Comparison of ENCODE assay signal across 1 cellular context in genomic region chr2:85327757-85328617, GRCh38.
TF ChIP-seq lines count a peak whose summit lies in the region.

TGOLN2 (minus strand) TSS chr2:85327989; CDS start chr2:85327962, 27 bp downstream.

TF ChIP-seq in WTC11, 78 proteins besides CTCF, POLR2A, EP300 and RAD21 (continued from another document):
- TF ChIP-seq, protein P1, sequence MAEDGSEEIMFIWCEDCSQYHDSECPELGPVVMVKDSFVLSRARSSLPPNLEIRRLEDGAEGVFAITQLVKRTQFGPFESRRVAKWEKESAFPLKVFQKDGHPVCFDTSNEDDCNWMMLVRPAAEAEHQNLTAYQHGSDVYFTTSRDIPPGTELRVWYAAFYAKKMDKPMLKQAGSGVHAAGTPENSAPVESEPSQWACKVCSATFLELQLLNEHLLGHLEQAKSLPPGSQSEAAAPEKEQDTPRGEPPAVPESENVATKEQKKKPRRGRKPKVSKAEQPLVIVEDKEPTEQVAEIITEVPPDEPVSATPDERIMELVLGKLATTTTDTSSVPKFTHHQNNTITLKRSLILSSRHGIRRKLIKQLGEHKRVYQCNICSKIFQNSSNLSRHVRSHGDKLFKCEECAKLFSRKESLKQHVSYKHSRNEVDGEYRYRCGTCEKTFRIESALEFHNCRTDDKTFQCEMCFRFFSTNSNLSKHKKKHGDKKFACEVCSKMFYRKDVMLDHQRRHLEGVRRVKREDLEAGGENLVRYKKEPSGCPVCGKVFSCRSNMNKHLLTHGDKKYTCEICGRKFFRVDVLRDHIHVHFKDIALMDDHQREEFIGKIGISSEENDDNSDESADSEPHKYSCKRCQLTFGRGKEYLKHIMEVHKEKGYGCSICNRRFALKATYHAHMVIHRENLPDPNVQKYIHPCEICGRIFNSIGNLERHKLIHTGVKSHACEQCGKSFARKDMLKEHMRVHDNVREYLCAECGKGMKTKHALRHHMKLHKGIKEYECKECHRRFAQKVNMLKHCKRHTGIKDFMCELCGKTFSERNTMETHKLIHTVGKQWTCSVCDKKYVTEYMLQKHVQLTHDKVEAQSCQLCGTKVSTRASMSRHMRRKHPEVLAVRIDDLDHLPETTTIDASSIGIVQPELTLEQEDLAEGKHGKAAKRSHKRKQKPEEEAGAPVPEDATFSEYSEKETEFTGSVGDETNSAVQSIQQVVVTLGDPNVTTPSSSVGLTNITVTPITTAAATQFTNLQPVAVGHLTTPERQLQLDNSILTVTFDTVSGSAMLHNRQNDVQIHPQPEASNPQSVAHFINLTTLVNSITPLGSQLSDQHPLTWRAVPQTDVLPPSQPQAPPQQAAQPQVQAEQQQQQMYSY (CRISPR knock-in tag; IDR thresholded peaks at IDR 0.05): 0 out of 2 replicates have a peak, but pooled peaks have one; percentile 37
- TF ChIP-seq NFE2L1 (CRISPR knock-in tag; IDR thresholded peaks at IDR 0.05): peak; percentile 89
- no peak for TF ChIP-seq JAZF1 (CRISPR knock-in tag; IDR thresholded peaks at IDR 0.05)
- peak; percentile 95 for TF ChIP-seq FOXP1 (CRISPR knock-in tag; IDR thresholded peaks at IDR 0.05; ENCODE audit: borderline replicate concordance)
- no peak; the same call in 1 of the 2 replicates for TF ChIP-seq IRF2 (CRISPR knock-in tag; IDR thresholded peaks at IDR 0.05; ENCODE audit: borderline replicate concordance, low read depth)
- peak; percentile 76 for TF ChIP-seq GABPB1 (CRISPR knock-in tag; IDR thresholded peaks at IDR 0.05)
- 0 out of 2 replicates have a peak, but pooled peaks have one; percentile 56 for TF ChIP-seq ATF1 (CRISPR knock-in tag; IDR thresholded peaks at IDR 0.05)
- peak; percentile 72; the same call in 1 of the 2 replicates for TF ChIP-seq MYBL2 (CRISPR knock-in tag; IDR thresholded peaks at IDR 0.05)
- peak; percentile 73; the same call in 1 of the 2 replicates for TF ChIP-seq CREB1 (CRISPR knock-in tag; IDR thresholded peaks at IDR 0.05)
- TF ChIP-seq ESRRA (CRISPR knock-in tag; IDR thresholded peaks at IDR 0.05; ENCODE audit: borderline replicate concordance): peak; percentile 41; the same call in 1 of the 2 replicates
- peak; percentile 77; the same call in 1 of the 2 replicates for TF ChIP-seq CREM (CRISPR knock-in tag; IDR thresholded peaks at IDR 0.05)
- peak; percentile 82 for TF ChIP-seq SP1 (CRISPR knock-in tag; conservative IDR thresholded peaks at IDR 0.05)
- TF ChIP-seq E2F1 (CRISPR knock-in tag; IDR thresholded peaks at IDR 0.05): 0 out of 2 replicates have a peak, but pooled peaks have one; percentile 33
- 0 out of 2 replicates have a peak, but pooled peaks have one; percentile 26 for TF ChIP-seq JUN (CRISPR knock-in tag; IDR thresholded peaks at IDR 0.05)
- TF ChIP-seq ZBTB43 (CRISPR knock-in tag; IDR thresholded peaks at IDR 0.05): peak; percentile 91
- TF ChIP-seq SMAD3 (CRISPR knock-in tag; IDR thresholded peaks at IDR 0.05; ENCODE audit: borderline replicate concordance): peak; percentile 35; the same call in 1 of the 2 replicates
- peak; percentile 62; the same call in 1 of the 2 replicates for TF ChIP-seq ZNF671 (CRISPR knock-in tag; IDR thresholded peaks at IDR 0.05)
- TF ChIP-seq ZNF317 (CRISPR knock-in tag; IDR thresholded peaks at IDR 0.05; ENCODE audit: borderline replicate concordance, low read depth): no peak
- no peak for TF ChIP-seq KAT7 (CRISPR knock-in tag; IDR thresholded peaks at IDR 0.05; ENCODE audit: borderline replicate concordance)
- peak; percentile 78; the same call in 1 of the 2 replicates for TF ChIP-seq E2F5 (CRISPR knock-in tag; IDR thresholded peaks at IDR 0.05)
- TF ChIP-seq ZMAT4 (CRISPR knock-in tag; IDR thresholded peaks at IDR 0.05): 0 out of 2 replicates have a peak, but pooled peaks have one; percentile 22
- TF ChIP-seq, protein P2, sequence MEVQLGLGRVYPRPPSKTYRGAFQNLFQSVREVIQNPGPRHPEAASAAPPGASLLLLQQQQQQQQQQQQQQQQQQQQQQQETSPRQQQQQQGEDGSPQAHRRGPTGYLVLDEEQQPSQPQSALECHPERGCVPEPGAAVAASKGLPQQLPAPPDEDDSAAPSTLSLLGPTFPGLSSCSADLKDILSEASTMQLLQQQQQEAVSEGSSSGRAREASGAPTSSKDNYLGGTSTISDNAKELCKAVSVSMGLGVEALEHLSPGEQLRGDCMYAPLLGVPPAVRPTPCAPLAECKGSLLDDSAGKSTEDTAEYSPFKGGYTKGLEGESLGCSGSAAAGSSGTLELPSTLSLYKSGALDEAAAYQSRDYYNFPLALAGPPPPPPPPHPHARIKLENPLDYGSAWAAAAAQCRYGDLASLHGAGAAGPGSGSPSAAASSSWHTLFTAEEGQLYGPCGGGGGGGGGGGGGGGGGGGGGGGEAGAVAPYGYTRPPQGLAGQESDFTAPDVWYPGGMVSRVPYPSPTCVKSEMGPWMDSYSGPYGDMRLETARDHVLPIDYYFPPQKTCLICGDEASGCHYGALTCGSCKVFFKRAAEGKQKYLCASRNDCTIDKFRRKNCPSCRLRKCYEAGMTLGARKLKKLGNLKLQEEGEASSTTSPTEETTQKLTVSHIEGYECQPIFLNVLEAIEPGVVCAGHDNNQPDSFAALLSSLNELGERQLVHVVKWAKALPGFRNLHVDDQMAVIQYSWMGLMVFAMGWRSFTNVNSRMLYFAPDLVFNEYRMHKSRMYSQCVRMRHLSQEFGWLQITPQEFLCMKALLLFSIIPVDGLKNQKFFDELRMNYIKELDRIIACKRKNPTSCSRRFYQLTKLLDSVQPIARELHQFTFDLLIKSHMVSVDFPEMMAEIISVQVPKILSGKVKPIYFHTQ (CRISPR knock-in tag; IDR thresholded peaks at IDR 0.05): no peak
- TF ChIP-seq, protein P3, sequence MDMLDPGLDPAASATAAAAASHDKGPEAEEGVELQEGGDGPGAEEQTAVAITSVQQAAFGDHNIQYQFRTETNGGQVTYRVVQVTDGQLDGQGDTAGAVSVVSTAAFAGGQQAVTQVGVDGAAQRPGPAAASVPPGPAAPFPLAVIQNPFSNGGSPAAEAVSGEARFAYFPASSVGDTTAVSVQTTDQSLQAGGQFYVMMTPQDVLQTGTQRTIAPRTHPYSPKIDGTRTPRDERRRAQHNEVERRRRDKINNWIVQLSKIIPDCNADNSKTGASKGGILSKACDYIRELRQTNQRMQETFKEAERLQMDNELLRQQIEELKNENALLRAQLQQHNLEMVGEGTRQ (CRISPR knock-in tag; IDR thresholded peaks at IDR 0.05): no peak
- 0 out of 2 replicates have a peak, but pooled peaks have one; percentile 37 for TF ChIP-seq USF1 (CRISPR knock-in tag; IDR thresholded peaks at IDR 0.05)
- TF ChIP-seq, protein P4, sequence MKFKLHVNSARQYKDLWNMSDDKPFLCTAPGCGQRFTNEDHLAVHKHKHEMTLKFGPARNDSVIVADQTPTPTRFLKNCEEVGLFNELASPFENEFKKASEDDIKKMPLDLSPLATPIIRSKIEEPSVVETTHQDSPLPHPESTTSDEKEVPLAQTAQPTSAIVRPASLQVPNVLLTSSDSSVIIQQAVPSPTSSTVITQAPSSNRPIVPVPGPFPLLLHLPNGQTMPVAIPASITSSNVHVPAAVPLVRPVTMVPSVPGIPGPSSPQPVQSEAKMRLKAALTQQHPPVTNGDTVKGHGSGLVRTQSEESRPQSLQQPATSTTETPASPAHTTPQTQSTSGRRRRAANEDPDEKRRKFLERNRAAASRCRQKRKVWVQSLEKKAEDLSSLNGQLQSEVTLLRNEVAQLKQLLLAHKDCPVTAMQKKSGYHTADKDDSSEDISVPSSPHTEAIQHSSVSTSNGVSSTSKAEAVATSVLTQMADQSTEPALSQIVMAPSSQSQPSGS (CRISPR knock-in tag; IDR thresholded peaks at IDR 0.05; ENCODE audit: borderline replicate concordance, low read depth): peak; percentile 12; the same call in 1 of the 2 replicates
- peak; percentile 68; the same call in 1 of the 2 replicates for TF ChIP-seq TEAD1 (CRISPR knock-in tag; IDR thresholded peaks at IDR 0.05)
- TF ChIP-seq E2F4 (CRISPR knock-in tag; IDR thresholded peaks at IDR 0.05; ENCODE audit: borderline replicate concordance, low read depth): 0 out of 2 replicates have a peak, but pooled peaks have one; percentile 68
- TF ChIP-seq FOXK1 (CRISPR knock-in tag; IDR thresholded peaks at IDR 0.05): peak; percentile 69; the same call in 1 of the 2 replicates
- TF ChIP-seq ZNF512 (CRISPR knock-in tag; IDR thresholded peaks at IDR 0.05; ENCODE audit: borderline replicate concordance): 0 out of 2 replicates have a peak, but pooled peaks have one; percentile 46
